In the genomic region with DNA sequence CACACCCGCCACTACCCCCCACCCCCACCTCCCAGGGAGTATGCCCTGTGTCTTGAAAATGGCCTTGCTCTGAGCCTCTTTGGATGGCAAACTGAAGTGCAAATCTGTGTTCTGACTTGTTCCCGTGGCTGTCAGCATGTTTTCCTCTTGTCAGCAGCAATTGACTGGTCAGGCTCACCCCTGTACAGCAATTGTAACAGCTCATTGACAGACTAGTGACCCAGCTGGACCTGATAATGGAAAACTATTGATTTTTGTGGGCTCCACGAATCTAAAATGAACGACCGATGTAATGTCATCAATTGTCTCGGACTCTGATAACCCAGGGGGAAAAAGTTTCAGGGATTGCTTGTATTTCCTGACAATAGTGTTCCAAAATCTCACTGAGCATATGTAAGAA, we compare ENCODE assay signal across 28 cellular contexts.
"Had no signal": no experiment of that assay in that cellular context is flagged by ENCODE, and none has a peak within 500 bp of the region (broad histone marks: within the 10 kb centered on the region; RNA-seq: fewer than 3 reads in every experiment).

No MANE protein-coding gene starts in this region.

- H3K27ac ChIP-seq: heart left ventricle, left lung, neural progenitor cell, neutrophil, parathyroid adenoma, skin epidermis, spleen, suprapubic skin, thoracic aorta, tibial artery, uterus had no signal

- H3K27me3 ChIP-seq: uterus had no signal

- H3K4me1 ChIP-seq: parathyroid adenoma, uterus had no signal

- H3K9ac ChIP-seq: neural progenitor cell, parathyroid adenoma had no signal

- DNase-seq: heart left ventricle; hypothalamus; immature natural killer cell; left cardiac atrium; left lung; mesendoderm; naive B cell; natural killer cell; occipital lobe; right cardiac atrium; spleen; stimulated activated CD4-positive, alpha-beta T cell treated with anti-CD3 and anti-CD28 coated beads, Interleukin-4, amount 100 ng/mL, for 24 hours; stimulated activated CD8-positive, alpha-beta memory T cell treated with anti-CD3 and anti-CD28 coated beads, Interleukin-4, amount 100 ng/mL, for 48 hours; stimulated activated naive CD8-positive, alpha-beta T cell treated with anti-CD3 and anti-CD28 coated beads, Interleukin-15, Interleukin-2, amounts not matched to agents 100 U/mL and 50 U/mL, for 24 hours; tibial artery; trophoblast cell; uterus had no signal

- ATAC-seq: heart left ventricle; left cardiac atrium; left lung; natural killer cell; right cardiac atrium; sciatic nerve; stimulated activated memory B cell treated with anti-CD40 and anti-IgM and Interleukin-4, amounts not matched to agents 10 μg/mL and 1 μg/mL and 100 μg/mL, for 72 hours; stimulated activated naive CD8-positive, alpha-beta T cell treated with anti-CD3 and anti-CD28 coated beads, Interleukin-15, Interleukin-2, amounts not matched to agents 100 U/mL and 50 U/mL, for 24 hours had no signal

- H2AFZ ChIP-seq: neural progenitor cell, parathyroid adenoma had no signal

- H3K36me3 ChIP-seq: heart left ventricle, left lung, neural progenitor cell, neutrophil, spleen, suprapubic skin, thoracic aorta, tibial artery, uterus had no signal

- H3K4me1 Mint-ChIP-seq: stimulated activated memory B cell treated with anti-CD40 and anti-IgM and Interleukin-4, amounts not matched to agents 10 μg/mL and 1 μg/mL and 100 μg/mL, for 72 hours had no signal

- H3K9me3 ChIP-seq: heart left ventricle, left lung, neutrophil, suprapubic skin, thoracic aorta, tibial artery, uterus had no signal

- H3K27ac Mint-ChIP-seq: immature natural killer cell; mesothelial cell of epicardium; natural killer cell; neural progenitor cell; stimulated activated memory B cell treated with anti-CD40 and anti-IgM and Interleukin-4, amounts not matched to agents 10 μg/mL and 1 μg/mL and 100 μg/mL, for 72 hours had no signal

- H3K36me3 Mint-ChIP-seq: mesothelial cell of epicardium; natural killer cell; neural progenitor cell; stimulated activated memory B cell treated with anti-CD40 and anti-IgM and Interleukin-4, amounts not matched to agents 10 μg/mL and 1 μg/mL and 100 μg/mL, for 72 hours had no signal

- H3K9me3 Mint-ChIP-seq: immature natural killer cell, natural killer cell, neural progenitor cell had no signal

- H3K4me2 ChIP-seq: neural progenitor cell had no signal

- H3K79me2 ChIP-seq: parathyroid adenoma had no signal

- H3K4me3 ChIP-seq: heart left ventricle, left lung, lung, neural progenitor cell, skin epidermis, spleen, suprapubic skin, thoracic aorta, tibial artery, uterus had no signal

- H3K4me3 Mint-ChIP-seq: immature natural killer cell; mesothelial cell of epicardium; naive B cell; natural killer cell; neural progenitor cell; stimulated activated memory B cell treated with anti-CD40 and anti-IgM and Interleukin-4, amounts not matched to agents 10 μg/mL and 1 μg/mL and 100 μg/mL, for 72 hours had no signal

- FAIRE-seq: islet of Langerhans had no signal
